8 cellular contexts compared by ENCODE assay signal in the genomic region with DNA sequence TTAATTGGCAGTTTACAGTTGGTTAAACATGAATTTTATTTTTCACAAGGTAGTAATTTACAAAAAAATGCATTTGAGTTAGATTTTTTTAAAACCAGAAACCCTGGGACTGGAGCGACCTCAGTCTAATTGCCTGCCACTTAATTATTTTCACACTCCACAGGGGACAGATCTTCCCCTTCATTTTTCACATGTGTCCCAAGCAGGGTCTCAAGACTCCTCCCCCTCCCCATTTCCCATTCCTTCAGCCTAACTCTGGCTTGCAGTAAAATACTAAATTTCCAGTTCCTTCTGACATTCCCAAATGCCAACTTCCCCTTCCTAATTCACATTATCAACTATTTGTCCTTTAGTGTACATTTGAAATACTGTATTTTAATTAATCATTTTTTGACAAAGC. TPM values are rescaled to one million over a fixed set of nuclear protein-coding genes. Genes with fewer than 3 reads are reported as not detected.
A peak's percentile ranks its signal among the peaks of the same experiment; 100 is the strongest.
DNase-seq lines count a peak whose midpoint lies in the region; ATAC-seq, FAIRE-seq and TF ChIP-seq lines count a peak whose summit lies in the region.

No MANE protein-coding gene starts in this region.

- no peak for FAIRE-seq in GM19239 (lab: Jason Lieb, UNC)

- H3K9me3 Mint-ChIP-seq in nephron progenitor cell = peaks cover 41% of the 10 kb centered on the region

- H3K27ac Mint-ChIP-seq in nephron progenitor cell = peak overlapping the region; percentile 100

- H3K4me1 Mint-ChIP-seq in nephron progenitor cell = peaks cover 16% of the 10 kb centered on the region

- H3K27me3 ChIP-seq in dorsolateral prefrontal cortex = no peaks in the 10 kb centered on the region

- DNase-seq in LNCaP clone FGC (ENCODE audit: low read depth) = no peak
- DNase-seq in dorsolateral prefrontal cortex = no peak
- no peak for DNase-seq in nephron progenitor cell
- no peak for DNase-seq in GM19239 (ENCODE audit: insufficient read length, low spot score)

- intact Hi-C loops in dorsolateral prefrontal cortex (cut with DNase I) = loop anchor here in 1 of 2 donors (10.0 kb wide), 3 partner anchors 90 to 230 kb away; partner anchors contain the start of genes ZNF107 and ZNF680

- TF ChIP-seq CTCF in C4-2B (conservative IDR thresholded peaks at IDR 0.05) (no peak), LNCaP clone FGC (IDR thresholded peaks at IDR 0.05; ENCODE audit: control insufficient read depth, extremely low read depth, insufficient read depth) (no peak), dorsolateral prefrontal cortex (IDR thresholded peaks at IDR 0.05 in 54 of 56, conservative IDR thresholded peaks at IDR 0.05 in 2 of 56; ENCODE audit: low read depth in 1 of 56, partially characterized antibody in 56 of 56) (no peak), nephron progenitor cell (IDR thresholded peaks at IDR 0.05) (no peak)

- ATAC-seq in HG02588 (IDR thresholded peaks at IDR 0.05; ENCODE audit: unreplicated experiment) (no peak), HG02970 (IDR thresholded peaks at IDR 0.05; ENCODE audit: low FRiP score, unreplicated experiment) (no peak), HG02642 (IDR thresholded peaks at IDR 0.05; ENCODE audit: poor library complexity, unreplicated experiment) (no peak)

- H3K36me3 Mint-ChIP-seq in nephron progenitor cell (ENCODE audit: low read depth) = peaks cover 47% of the 10 kb centered on the region

- H3K4me3 ChIP-seq in LNCaP clone FGC (ENCODE audit: low read depth, low read length) (peak overlapping the region; percentile 71), dorsolateral prefrontal cortex (peak overlapping the region; percentile 65 to 96 (median 84))

- H3K27ac ChIP-seq in C4-2B (peak overlapping the region; percentile 70; the same call in 1 of the 2 replicates), dorsolateral prefrontal cortex (peak overlapping the region in 3 of 59 donors; percentile 87 to 88 (median 87))

- peak overlapping the region; percentile 98 for H3K4me3 Mint-ChIP-seq in nephron progenitor cell

- peaks cover 8% of the 10 kb centered on the region for H3K27me3 Mint-ChIP-seq in nephron progenitor cell (ENCODE audit: low read depth, poor library complexity)

RNA-seq across cellular contexts. Expression of gene ZNF138, which starts 0.9 kb away (rescaled TPM):
- total RNA-seq in dorsolateral prefrontal cortex = 10 to 100 TPM; 22.0 to 54.1 (median 33.1) TPM
